In genomic region chr6:52389264-52389625, GRCh38 we compare ENCODE assay signal across 11 cellular contexts. TPM values are rescaled to one million over a fixed set of nuclear protein-coding genes. Genes with fewer than 3 reads are reported as not detected.
A peak's percentile ranks its signal among the peaks of the same experiment; 100 is the strongest.
DNase-seq lines count a peak whose midpoint lies in the region; ATAC-seq and TF ChIP-seq lines count a peak whose summit lies in the region.
"Had no signal": no experiment of that assay in that cellular context is flagged by ENCODE, and none has a peak within 500 bp of the region (broad histone marks: within the 10 kb centered on the region; RNA-seq: fewer than 3 reads in every experiment).

No MANE protein-coding gene starts in this region.

- H3K36me3 ChIP-seq in BE2C, result peaks cover 12% of the 10 kb centered on the region
- H3K36me3 ChIP-seq in lower lobe of right lung, result no peaks in the 10 kb centered on the region
- H3K36me3 ChIP-seq: ascending aorta, SJSA1 had no signal

- ATAC-seq in lower lobe of right lung, result peak; percentile 15 to 17
- ATAC-seq in GM18517 (IDR thresholded peaks at IDR 0.05; ENCODE audit: unreplicated experiment), result no peak
- no peak for ATAC-seq in GM21576 (IDR thresholded peaks at IDR 0.05; ENCODE audit: unreplicated experiment)

- peak overlapping the region; percentile 66 for H3K27ac ChIP-seq in lower lobe of right lung
- H3K27ac ChIP-seq: ascending aorta had no signal

- peaks cover 14% of the 10 kb centered on the region for H3K9me3 Mint-ChIP-seq in activated naive CD8-positive, alpha-beta T cell treated with anti-CD3 and anti-CD28 coated beads for 36 hours
- peaks cover 3% of the 10 kb centered on the region for H3K9me3 Mint-ChIP-seq in osteocyte (ENCODE audit: unreplicated experiment)

- DNase-seq in BE2C (peak; percentile 52), HuH-7 (ENCODE audit: low spot score) (peak; percentile 28), lower lobe of right lung (no peak), NCI-H1417 (lab: John Stamatoyannopoulos, UW) (no peak), osteocyte (ENCODE audit: extremely low spot score, unreplicated experiment) (no peak)
- DNase-seq in activated naive CD8-positive, alpha-beta T cell treated with anti-CD3 and anti-CD28 coated beads for 36 hours, result no peak
- DNase-seq: NCI-H1048 had no signal

- H3K4me3 Mint-ChIP-seq in activated naive CD8-positive, alpha-beta T cell treated with anti-CD3 and anti-CD28 coated beads for 36 hours, result peak overlapping the region; percentile 75
- H3K4me3 Mint-ChIP-seq in osteocyte (ENCODE audit: unreplicated experiment), result no peak overlapping the region

- no peaks in the 10 kb centered on the region for H3K27me3 Mint-ChIP-seq in activated naive CD8-positive, alpha-beta T cell treated with anti-CD3 and anti-CD28 coated beads for 36 hours
- H3K27me3 Mint-ChIP-seq in osteocyte (ENCODE audit: unreplicated experiment), result no peaks in the 10 kb centered on the region

- intact Hi-C loops in lower lobe of right lung (cut with DNase I), result no loop called here

- TF ChIP-seq CTCF in BE2C (IDR thresholded peaks at IDR 0.05; ENCODE audit: low read depth, low read length) (no peak), lower lobe of right lung (IDR thresholded peaks at IDR 0.05) (no peak), osteocyte (IDR thresholded peaks at IDR 0.05) (no peak)

- H3K4me3 ChIP-seq in BE2C (ENCODE audit: low read depth, low read length) (no peak overlapping the region; the same call in 1 of the 2 replicates), lower lobe of right lung (no peak overlapping the region)
- H3K4me3 ChIP-seq: ascending aorta, SJSA1 had no signal

- H3K9me3 ChIP-seq in BE2C (no peaks in the 10 kb centered on the region), lower lobe of right lung (no peaks in the 10 kb centered on the region)
- H3K9me3 ChIP-seq: ascending aorta, SJSA1 had no signal

- peaks cover 20% of the 10 kb centered on the region for H3K4me1 ChIP-seq in BE2C
- peaks cover 16% of the 10 kb centered on the region for H3K4me1 ChIP-seq in lower lobe of right lung

- H3K27me3 ChIP-seq in BE2C, result no peaks in the 10 kb centered on the region
- H3K27me3 ChIP-seq in lower lobe of right lung (ENCODE audit: low read depth), result no peaks in the 10 kb centered on the region
- H3K27me3 ChIP-seq: ascending aorta, SJSA1 had no signal

- peaks cover 51% of the 10 kb centered on the region for H3K36me3 Mint-ChIP-seq in activated naive CD8-positive, alpha-beta T cell treated with anti-CD3 and anti-CD28 coated beads for 36 hours
- peaks cover 3% of the 10 kb centered on the region for H3K36me3 Mint-ChIP-seq in osteocyte (ENCODE audit: unreplicated experiment)

- H3K27ac Mint-ChIP-seq in activated naive CD8-positive, alpha-beta T cell treated with anti-CD3 and anti-CD28 coated beads for 36 hours, result peak overlapping the region; percentile 98
- H3K27ac Mint-ChIP-seq in osteocyte (ENCODE audit: unreplicated experiment), result no peak overlapping the region

- peaks cover 82% of the 10 kb centered on the region for H3K4me1 Mint-ChIP-seq in activated naive CD8-positive, alpha-beta T cell treated with anti-CD3 and anti-CD28 coated beads for 36 hours
- peaks cover 15% of the 10 kb centered on the region for H3K4me1 Mint-ChIP-seq in osteocyte (ENCODE audit: unreplicated experiment)

RNA-seq across cellular contexts. Expression of gene PAQR8, which starts 27.3 kb away (rescaled TPM):
- 19.1 TPM for polyA plus RNA-seq in BE2C (2012; ENCODE audit: insufficient read depth, insufficient read length, low read depth)
- 10 to 100 TPM; 11.0 to 11.4 TPM for total RNA-seq in activated naive CD8-positive, alpha-beta T cell treated with anti-CD3 and anti-CD28 coated beads for 36 hours
- total RNA-seq in lower lobe of right lung (6.8 TPM), osteocyte (13.1 and 13.4 TPM in 2 replicates)

RNA-seq across cellular contexts. Expression of gene EFHC1, which starts 30.9 kb away (rescaled TPM):
- polyA plus RNA-seq in BE2C (2012; ENCODE audit: insufficient read depth, insufficient read length, low read depth), result 5.3 TPM
- total RNA-seq in activated naive CD8-positive, alpha-beta T cell treated with anti-CD3 and anti-CD28 coated beads for 36 hours, result 1 to 10 TPM; 2.8 to 3.1 TPM
- 42.2 TPM for total RNA-seq in lower lobe of right lung
- 28.9 and 33.8 TPM in 2 replicates for total RNA-seq in osteocyte

Comparison
In these comparisons a context has a peak if more than half of its experiments do, and no peak if none do; other contexts are left out.
1. DNase-seq: peak in BE2C (single experiment) and HuH-7 (single experiment); none in activated naive CD8-positive, alpha-beta T cell treated with anti-CD3 and anti-CD28 coated beads for 36 hours (single experiment), lower lobe of right lung (single experiment), NCI-H1417 (0 of 3) and osteocyte (single experiment).
2. ATAC-seq: peak in lower lobe of right lung (2 of 2); none in GM18517 (single experiment) and GM21576 (single experiment).